Comparison of ENCODE assay signal across 21 cellular contexts in genomic region chr3:186368164-186368563, GRCh38. TPM values are rescaled to one million over a fixed set of nuclear protein-coding genes. Genes with fewer than 3 reads are reported as not detected.
A peak's percentile ranks its signal among the peaks of the same experiment; 100 is the strongest.
DNase-seq lines count a peak whose midpoint lies in the region; TF ChIP-seq lines count a peak whose summit lies in the region.
"Had no signal": no experiment of that assay in that cellular context is flagged by ENCODE, and none has a peak within 500 bp of the region (broad histone marks: within the 10 kb centered on the region; RNA-seq: fewer than 3 reads in every experiment).

No MANE protein-coding gene starts in this region.

- H3K4me1 ChIP-seq in esophagus muscularis mucosa (peaks cover 20 to 71% (median 66%) of the 10 kb centered on the region in 4 donors), vagina (no peaks in the 10 kb centered on the region)
- H3K4me1 ChIP-seq: HAP-1 had no signal

- H3K27me3 ChIP-seq in esophagus muscularis mucosa: no peaks in the 10 kb centered on the region
- H3K27me3 ChIP-seq in vagina: no peaks in the 10 kb centered on the region

- WGBS in esophagus muscularis mucosa: 34% methylated on average over 3 of the region's 3 CpGs

- H3K9me3 ChIP-seq in esophagus muscularis mucosa (no peaks in the 10 kb centered on the region), vagina (no peaks in the 10 kb centered on the region)
- H3K9me3 ChIP-seq: BLaER1, HAP-1 had no signal

- intact Hi-C loops in esophagus muscularis mucosa (cut with DNase I): loop anchor here (5.0 kb wide), 2 partner anchors 44 to 59 kb away; no protein-coding TSS in a partner anchor
- intact Hi-C loops in vagina (cut with DNase I): loop anchor here (10.0 kb wide), 1 partner anchor 47 kb away; no protein-coding TSS in a partner anchor

- no peak for TF ChIP-seq CTCF in esophagus muscularis mucosa (IDR thresholded peaks at IDR 0.05)
- no peak for TF ChIP-seq CTCF in vagina (IDR thresholded peaks at IDR 0.05)

- no peak for TF ChIP-seq EP300 in esophagus muscularis mucosa (IDR thresholded peaks at IDR 0.05)

- DNase-seq in CD1c-positive myeloid dendritic cell (ENCODE audit: extremely low spot score): peak; percentile 29
- DNase-seq in Kasumi-1 (lab: John Stamatoyannopoulos, UW): peak; percentile 41 to 79
- DNase-seq in NOMO-1 treated with DMSO at 0.1 percent for 48 hours (lab: John Stamatoyannopoulos, UW; ENCODE audit: unreplicated experiment): peak; percentile 60
- no peak for DNase-seq in esophagus muscularis mucosa (ENCODE audit: extremely low spot score)
- no peak for DNase-seq in SW 1271 (lab: John Stamatoyannopoulos, UW)
- no peak for DNase-seq in vagina (ENCODE audit: extremely low spot score in 2 of 2)
- DNase-seq in NCI-H1105 treated with DMSO at 0.1 percent for 48 hours (lab: John Stamatoyannopoulos, UW): no peak
- DNase-seq: CD8-positive, alpha-beta T cell; KG1; NCI-H1048; NCI-H1436; NCI-H1930; NCI-H2171; NCI-H748 treated with DMSO at 0.1 percent for 48 hours; NK-92 treated with Interleukin-12 subunit alpha and Interleukin-12 subunit beta, amount 100 ng/mL, for 24 hours; PC-3; Right ventricle myocardium superior had no signal

- H3K4me3 ChIP-seq in esophagus muscularis mucosa (no peak overlapping the region), vagina (no peak overlapping the region)
- H3K4me3 ChIP-seq: BLaER1, GM23338, HAP-1 had no signal

- H3K27ac ChIP-seq in esophagus muscularis mucosa (replicated peaks in 1 of 4) (peak overlapping the region; percentile 89 to 95 (median 92)), vagina (no peak overlapping the region)
- H3K27ac ChIP-seq: BLaER1 had no signal

- no peak for TF ChIP-seq POLR2A in esophagus muscularis mucosa (IDR thresholded peaks at IDR 0.05; ENCODE audit: low read depth)
- no peak for TF ChIP-seq POLR2A in vagina (IDR thresholded peaks at IDR 0.05)

- H3K36me3 ChIP-seq in esophagus muscularis mucosa: no peaks in the 10 kb centered on the region
- no peaks in the 10 kb centered on the region for H3K36me3 ChIP-seq in vagina
- H3K36me3 ChIP-seq: BLaER1, HAP-1 had no signal

RNA-seq across cellular contexts. Expression of gene DGKG, which starts 6.1 kb away (rescaled TPM):
- total RNA-seq in esophagus muscularis mucosa: 100 to 1,000 TPM in 2 of 4 donors, 10 to 100 TPM in 2; 75.0 to 169 (median 104) TPM
- 2.5 TPM for total RNA-seq in vagina
- total RNA-seq: CD8-positive, alpha-beta T cell; T-helper 2 cell treated with Interferon-gamma antibody and Interleukin-4, amounts not matched to agents 100 ng/mL and 5 ng/mL, for 36 hours had no signal

Comparison
In these comparisons a context has a peak if more than half of its experiments do, and no peak if none do; other contexts are left out.
1. DNase-seq: peak in CD1c-positive myeloid dendritic cell (single experiment), Kasumi-1 (2 of 2) and NOMO-1 treated with DMSO at 0.1 percent for 48 hours (single experiment); none in esophagus muscularis mucosa (single experiment), SW 1271 (0 of 2), vagina (0 of 2) and NCI-H1105 treated with DMSO at 0.1 percent for 48 hours (single experiment).
2. RNA of gene DGKG, which starts 6.1 kb away (total RNA-seq): 75.0 to 169 TPM in esophagus muscularis mucosa; 2.5 TPM in vagina (single experiment); every median in the first group is over 10 times any median in the second.